Comparison of ENCODE assay signal across 1 cellular context in genomic region chr12:64618953-64619590, GRCh38.
TF ChIP-seq lines count a peak whose summit lies in the region.

No MANE protein-coding gene starts in this region.

TF ChIP-seq in K562, 482 proteins besides CTCF, POLR2A, EP300 and RAD21 (continued from another document and continues in another):
- TF ChIP-seq PRDM10 (IDR thresholded peaks at IDR 0.05; ENCODE audit: partially characterized antibody) = peak; percentile 45
- TF ChIP-seq HBP1 (CRISPR knock-in tag; IDR thresholded peaks at IDR 0.05) = no peak
- no peak for TF ChIP-seq SAFB2 (IDR thresholded peaks at IDR 0.05; ENCODE audit: borderline replicate concordance, low read depth, low read length, severe bottlenecking)
- 0 out of 2 replicates have a peak, but pooled peaks have one; percentile 21 for TF ChIP-seq GABPA (tag; conservative IDR thresholded peaks at IDR 0.05; ENCODE audit: low read depth)
- no peak for TF ChIP-seq ZNF3 (CRISPR knock-in tag; IDR thresholded peaks at IDR 0.05)
- no peak for TF ChIP-seq ZHX1 (conservative IDR thresholded peaks at IDR 0.05; ENCODE audit: low read length)
- no peak for TF ChIP-seq NFATC3 (IDR thresholded peaks at IDR 0.05)
- no peak for TF ChIP-seq YBX1 (IDR thresholded peaks at IDR 0.05)
- peak; percentile 42; the same call in 1 of the 2 replicates for TF ChIP-seq VEZF1 (CRISPR knock-in tag; IDR thresholded peaks at IDR 0.05)
- 0 out of 2 replicates have a peak, but pooled peaks have one; percentile 6 for TF ChIP-seq EHMT2 (IDR thresholded peaks at IDR 0.05)
- no peak for TF ChIP-seq ZNF316 (IDR thresholded peaks at IDR 0.05)
- no peak for TF ChIP-seq MAZ (CRISPR knock-in tag; conservative IDR thresholded peaks at IDR 0.05 in 1 of 2, IDR thresholded peaks at IDR 0.05 in 1 of 2)
- TF ChIP-seq NCOR1 (IDR thresholded peaks at IDR 0.05) = peak; percentile 37
- no peak for TF ChIP-seq RFX7 (CRISPR knock-in tag; IDR thresholded peaks at IDR 0.05)
- TF ChIP-seq SIN3A (IDR thresholded peaks at IDR 0.05; ENCODE audit: borderline replicate concordance in 2 of 2, control insufficient read depth in 1 of 2, low read depth in 2 of 2, low read length in 2 of 2) = no peak
- 0 out of 4 replicates have a peak, but pooled peaks of 1 of the 2 experiments have one; percentile 15 for TF ChIP-seq ZMIZ1 (IDR thresholded peaks at IDR 0.05; ENCODE audit: low read depth in 2 of 2, low read length in 2 of 2)
- 0 out of 2 replicates have a peak, but pooled peaks have one; percentile 22 for TF ChIP-seq L3MBTL2 (IDR thresholded peaks at IDR 0.05)
- no peak for TF ChIP-seq TOE1 (IDR thresholded peaks at IDR 0.05; ENCODE audit: borderline replicate concordance)
- TF ChIP-seq TOE1 (CRISPR knock-in tag; IDR thresholded peaks at IDR 0.05; ENCODE audit: borderline replicate concordance, low read depth) = no peak
- TF ChIP-seq HMG20B (CRISPR knock-in tag; IDR thresholded peaks at IDR 0.05) = no peak
- no peak for TF ChIP-seq ZNF408 (CRISPR knock-in tag; IDR thresholded peaks at IDR 0.05; ENCODE audit: low read depth)
- no peak for TF ChIP-seq THAP12 (CRISPR knock-in tag; IDR thresholded peaks at IDR 0.05)
- no peak for TF ChIP-seq ADNP (tag; IDR thresholded peaks at IDR 0.05)
- TF ChIP-seq HINFP (tag; conservative IDR thresholded peaks at IDR 0.05; ENCODE audit: low read depth) = no peak
- peak; percentile 29; the same call in 1 of the 2 replicates for TF ChIP-seq ESRRA (IDR thresholded peaks at IDR 0.05; ENCODE audit: borderline replicate concordance, low read depth)
- no peak for TF ChIP-seq ZNF778 (CRISPR knock-in tag; IDR thresholded peaks at IDR 0.05)
- no peak for TF ChIP-seq PTBP1 (IDR thresholded peaks at IDR 0.05; ENCODE audit: low read depth, low read length)
- no peak for TF ChIP-seq ZNF395 (CRISPR knock-in tag; IDR thresholded peaks at IDR 0.05)
- no peak for TF ChIP-seq CBX8 (IDR thresholded peaks at IDR 0.05; ENCODE audit: borderline replicate concordance, extremely low read depth, low read depth, low read length, poor library complexity, severe bottlenecking)
- TF ChIP-seq TAF1 (IDR thresholded peaks at IDR 0.05; ENCODE audit: control insufficient read depth, extremely low read depth, insufficient read depth, low read length, severe bottlenecking) = no peak
- TF ChIP-seq SMARCC2 (IDR thresholded peaks at IDR 0.05; ENCODE audit: low read depth) = peak; percentile 72; the same call in 1 of the 2 replicates
- TF ChIP-seq NR1H2 (CRISPR knock-in tag; IDR thresholded peaks at IDR 0.05) = no peak
- TF ChIP-seq PHF21A (IDR thresholded peaks at IDR 0.05; ENCODE audit: borderline replicate concordance, low read depth) = no peak
- no peak for TF ChIP-seq ZNF165 (CRISPR knock-in tag; IDR thresholded peaks at IDR 0.05; ENCODE audit: borderline replicate concordance)
- no peak for TF ChIP-seq SNIP1 (IDR thresholded peaks at IDR 0.05; ENCODE audit: low read depth)
- TF ChIP-seq NCOA6 (IDR thresholded peaks at IDR 0.05) = no peak
- no peak; the same call in 1 of the 2 replicates for TF ChIP-seq PHF8 (IDR thresholded peaks at IDR 0.05; ENCODE audit: borderline replicate concordance, low read length)
- no peak for TF ChIP-seq ZNF431 (CRISPR knock-in tag; IDR thresholded peaks at IDR 0.05)
- no peak for TF ChIP-seq HDAC8 (tag; IDR thresholded peaks at IDR 0.05)
- TF ChIP-seq ELK3 (CRISPR knock-in tag; IDR thresholded peaks at IDR 0.05) = no peak
- TF ChIP-seq BCL6 (CRISPR knock-in tag; IDR thresholded peaks at IDR 0.05) = no peak
